Comparison of ENCODE assay signal across 28 cellular contexts in the genomic region with DNA sequence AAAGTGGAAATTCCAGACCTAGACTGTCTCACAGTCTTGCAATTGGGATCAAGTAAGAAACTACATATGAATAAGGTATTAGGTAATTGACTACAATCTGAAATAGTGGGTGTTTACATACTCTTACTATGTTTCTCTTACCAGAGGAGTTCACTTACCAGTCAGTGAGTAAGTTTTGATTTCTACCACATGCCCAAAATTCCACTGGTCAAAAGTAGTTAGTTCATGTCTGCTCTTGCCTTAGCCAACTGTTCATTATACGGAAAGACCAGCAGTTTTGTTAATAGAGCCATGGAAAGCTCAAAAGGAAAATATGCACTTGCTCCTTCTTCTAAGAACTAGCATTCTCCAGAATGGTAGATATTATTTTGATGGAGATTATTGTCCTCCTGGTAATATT.
A peak's percentile ranks its signal among the peaks of the same experiment; 100 is the strongest.
DNase-seq lines count a peak whose midpoint lies in the region; ATAC-seq and TF ChIP-seq lines count a peak whose summit lies in the region.
"Had no signal": no experiment of that assay in that cellular context is flagged by ENCODE, and none has a peak within 500 bp of the region (broad histone marks: within the 10 kb centered on the region; RNA-seq: fewer than 3 reads in every experiment).

No MANE protein-coding gene starts in this region.

- H3K4me3 ChIP-seq in fibroblast of villous mesenchyme (ENCODE audit: low read depth, low read length), result no peak overlapping the region
- H3K4me3 ChIP-seq: A549, colonic mucosa, right lobe of liver had no signal

- DNase-seq in AG08395 (ENCODE audit: low spot score) (peak; percentile 47), GM04503 (ENCODE audit: low read depth) (peak; percentile 58), astrocyte of the hippocampus (ENCODE audit: low read depth, low spot score) (peak; percentile 36), fibroblast of villous mesenchyme (ENCODE audit: low read depth) (peak; percentile 36), germinal center (ENCODE audit: low spot score) (no peak), glomerular visceral epithelial cell (ENCODE audit: extremely low spot score) (no peak), activated T-cell treated with anti-CD3 and anti-CD28 coated beads for 4 hours (no peak)
- DNase-seq: activated CD4-positive, alpha-beta T cell treated with anti-CD3 and anti-CD28 coated beads for 48 hours; activated naive CD4-positive, alpha-beta T cell treated with Interleukin-2 at 50 U/mL for 16 hours; activated T-cell treated with anti-CD3 and anti-CD28 coated beads, Interleukin-2, amount 50 U/mL, for 4 hours; amniotic stem cell; C1 segment of cervical spinal cord; colonic mucosa; COR-L47; DMS79; Karpas-422; left colon; mesendoderm; NCI-H146; NCI-H510A treated with DMSO at 0.1 percent for 48 hours; right lobe of liver; stimulated activated CD4-positive, alpha-beta T cell treated with anti-CD3 and anti-CD28 coated beads, Interleukin-12 subunit alpha, Interleukin-12 subunit beta, amount 100 ng/mL, for 4 hours; stimulated activated CD4-positive, alpha-beta T cell treated with anti-CD3 and anti-CD28 coated beads, Interleukin-4, amount 100 ng/mL, for 1 hour; T-helper 9 cell; WERI-Rb-1 had no signal

- no peak for ATAC-seq in GM18861 (IDR thresholded peaks at IDR 0.05; ENCODE audit: unreplicated experiment)
- ATAC-seq: A549; activated T-cell treated with anti-CD3 and anti-CD28 coated beads, Interleukin-2, amount 50 U/mL, for 4 hours; left colon; right lobe of liver; Right ventricle myocardium inferior had no signal

- no peak for TF ChIP-seq CTCF in fibroblast of villous mesenchyme (IDR thresholded peaks at IDR 0.05; ENCODE audit: insufficient read depth, low read depth, low read length)

Comparison
In these comparisons a context has a peak if more than half of its experiments do, and no peak if none do; other contexts are left out.
1. DNase-seq: peak in AG08395 (single experiment), GM04503 (single experiment), astrocyte of the hippocampus (single experiment) and fibroblast of villous mesenchyme (single experiment); none in germinal center (single experiment), glomerular visceral epithelial cell (single experiment) and activated T-cell treated with anti-CD3 and anti-CD28 coated beads for 4 hours (single experiment).